Comparison of ENCODE assay signal across 24 cellular contexts in the genomic region with DNA sequence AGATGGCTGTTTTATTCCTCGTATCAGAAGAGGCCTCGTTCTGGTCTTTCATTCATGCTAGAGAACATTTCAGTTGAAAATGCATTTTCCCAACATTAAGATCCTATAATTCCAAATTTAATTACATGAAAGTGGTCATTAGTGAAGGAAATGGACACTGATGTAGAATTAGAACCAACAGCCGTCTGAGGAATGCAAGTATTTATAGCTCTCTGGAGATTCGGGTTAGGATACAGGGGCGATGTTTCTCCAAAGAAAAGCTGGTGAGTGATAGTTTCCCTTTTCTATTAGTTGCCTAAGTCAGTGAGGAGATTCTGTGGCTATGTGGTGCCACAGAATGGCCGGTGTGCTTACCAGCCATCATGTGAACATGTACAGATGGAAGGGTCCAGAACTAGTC. TPM values are rescaled to one million over a fixed set of nuclear protein-coding genes. Genes with fewer than 3 reads are reported as not detected.
DNase-seq lines count a peak whose midpoint lies in the region; ATAC-seq and TF ChIP-seq lines count a peak whose summit lies in the region.
"Had no signal": no experiment of that assay in that cellular context is flagged by ENCODE, and none has a peak within 500 bp of the region (broad histone marks: within the 10 kb centered on the region; RNA-seq: fewer than 3 reads in every experiment).

No MANE protein-coding gene starts in this region.

- H3K9me3 ChIP-seq in muscle layer of duodenum (ENCODE audit: control insufficient read depth in 1 of 2, low read length in 2 of 2) (no peaks in the 10 kb centered on the region), SJCRH30 (replicated peaks) (no peaks in the 10 kb centered on the region)
- H3K9me3 ChIP-seq: thyroid gland had no signal

- peaks cover 3 to 22% of the 10 kb centered on the region in 2 donors for H3K4me1 ChIP-seq in muscle layer of duodenum (ENCODE audit: control insufficient read depth in 1 of 2, insufficient read depth in 2 of 2, low read length in 2 of 2)
- peaks cover 29% of the 10 kb centered on the region for H3K4me1 ChIP-seq in SJCRH30

- peak overlapping the region; percentile 19 for H3K27ac ChIP-seq in muscle layer of duodenum (ENCODE audit: low read length)
- H3K27ac ChIP-seq in SJCRH30, result no peak overlapping the region
- H3K27ac ChIP-seq: 22Rv1, cardiac muscle cell, GM23248, thyroid gland, WERI-Rb-1 had no signal

- H3K4me3 ChIP-seq in muscle layer of duodenum (ENCODE audit: low read depth in 1 of 2, low read length in 2 of 2) (no peak overlapping the region), SJCRH30 (no peak overlapping the region)
- H3K4me3 ChIP-seq: cardiac muscle cell, GM23248, K562, thyroid gland had no signal

- DNase-seq in DMS 273 (lab: John Stamatoyannopoulos, UW; ENCODE audit: unreplicated experiment) (peak; percentile 25), DMS 273 treated with DMSO at 0.1 percent for 48 hours (lab: John Stamatoyannopoulos, UW) (no peak), stromal cell of bone marrow (ENCODE audit: low read depth) (peak; percentile 39), GM10248 (ENCODE audit: extremely low spot score) (no peak), SJCRH30 (no peak)
- DNase-seq: activated CD4-positive, alpha-beta T cell treated with anti-CD3 and anti-CD28 coated beads, Interleukin-2, amount 10 ng/mL, durations not matched to agents 7 days and 5 days; activated CD8-positive, alpha-beta memory T cell treated with anti-CD3 and anti-CD28 coated beads, Interleukin-2, amount 10 ng/mL, durations not matched to agents 7 days and 5 days; activated T-cell treated with anti-CD3 and anti-CD28 coated beads, Interleukin-2, amount 50 U/mL, for 72 hours; CD4-positive, alpha-beta memory T cell; GM23248; kidney glomerular epithelial cell; mammary epithelial cell; MM.1S; NCI-H146; occipital lobe; stimulated activated naive CD4-positive, alpha-beta T cell treated with Interleukin-2 at 50 U/mL for 16 hours; thyroid gland; WERI-Rb-1 had no signal

- peaks cover 0 to 4% of the 10 kb centered on the region in 2 donors for H3K36me3 ChIP-seq in muscle layer of duodenum (ENCODE audit: control insufficient read depth in 1 of 2, insufficient read depth in 2 of 2, low read length in 2 of 2)
- H3K36me3 ChIP-seq in SJCRH30, result no peaks in the 10 kb centered on the region
- H3K36me3 ChIP-seq: cardiac muscle cell, thyroid gland, WERI-Rb-1 had no signal

- no peak for TF ChIP-seq CTCF in GM10248 (IDR thresholded peaks at IDR 0.05; ENCODE audit: control extremely low read depth, extremely low read depth, low read depth, missing control alignments)

- ATAC-seq in SK-N-SH treated with all-trans-retinoic acid at 6 μM for 48 hours, result peak; percentile 21
- ATAC-seq in HG03039 (IDR thresholded peaks at IDR 0.05; ENCODE audit: unreplicated experiment), result no peak
- ATAC-seq: activated CD8-positive, alpha-beta memory T cell treated with anti-CD3 and anti-CD28 coated beads, Interleukin-2, amount 10 ng/mL, durations not matched to agents 7 days and 5 days; activated T-cell treated with anti-CD3 and anti-CD28 coated beads, Interleukin-2, amount 50 U/mL, for 72 hours; K562 had no signal

- CTCF ChIA-PET in GM10248 (lab: Yijun Ruan, JAX), result interaction anchor here (17.5 kb wide), 1 partner anchor 126 kb away, joined by 394 read pairs; no protein-coding TSS in a partner anchor

- POLR2A ChIA-PET in GM10248 (lab: Yijun Ruan, JAX), result no interaction called here

- no peaks in the 10 kb centered on the region for H3K27me3 ChIP-seq in muscle layer of duodenum (ENCODE audit: low read depth, low read length)
- H3K27me3 ChIP-seq in SJCRH30, result no peaks in the 10 kb centered on the region
- H3K27me3 ChIP-seq: cardiac muscle cell, thyroid gland had no signal

TF ChIP-seq in SK-N-SH treated with all-trans-retinoic acid at 6 μM for 48 hours, 23 proteins besides CTCF, POLR2A, EP300 and RAD21 (continues in another document):
- TF ChIP-seq, protein P1, sequence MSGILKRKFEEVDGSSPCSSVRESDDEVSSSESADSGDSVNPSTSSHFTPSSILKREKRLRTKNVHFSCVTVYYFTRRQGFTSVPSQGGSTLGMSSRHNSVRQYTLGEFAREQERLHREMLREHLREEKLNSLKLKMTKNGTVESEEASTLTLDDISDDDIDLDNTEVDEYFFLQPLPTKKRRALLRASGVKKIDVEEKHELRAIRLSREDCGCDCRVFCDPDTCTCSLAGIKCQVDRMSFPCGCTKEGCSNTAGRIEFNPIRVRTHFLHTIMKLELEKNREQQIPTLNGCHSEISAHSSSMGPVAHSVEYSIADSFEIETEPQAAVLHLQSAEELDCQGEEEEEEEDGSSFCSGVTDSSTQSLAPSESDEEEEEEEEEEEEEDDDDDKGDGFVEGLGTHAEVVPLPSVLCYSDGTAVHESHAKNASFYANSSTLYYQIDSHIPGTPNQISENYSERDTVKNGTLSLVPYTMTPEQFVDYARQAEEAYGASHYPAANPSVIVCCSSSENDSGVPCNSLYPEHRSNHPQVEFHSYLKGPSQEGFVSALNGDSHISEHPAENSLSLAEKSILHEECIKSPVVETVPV (CRISPR knock-in tag; IDR thresholded peaks at IDR 0.05), result peak; percentile 87; the same call in 1 of the 2 replicates
- TF ChIP-seq GLIS3 (CRISPR knock-in tag; IDR thresholded peaks at IDR 0.05) (peak; percentile 47; the same call in 1 of the 2 replicates), CSDC2 (CRISPR knock-in tag; IDR thresholded peaks at IDR 0.05) (no peak), SNAI2 (CRISPR knock-in tag; IDR thresholded peaks at IDR 0.05) (peak; percentile 79; the same call in 1 of the 2 replicates), POU6F1 (CRISPR knock-in tag; IDR thresholded peaks at IDR 0.05; ENCODE audit: borderline replicate concordance, low read depth) (no peak), ZFP30 (CRISPR knock-in tag; IDR thresholded peaks at IDR 0.05) (no peak), RARB (CRISPR knock-in tag; IDR thresholded peaks at IDR 0.05) (no peak), ZNF70 (CRISPR knock-in tag; IDR thresholded peaks at IDR 0.05) (no peak), ZNF565 (CRISPR knock-in tag; conservative IDR thresholded peaks at IDR 0.05; ENCODE audit: low read depth) (peak; percentile 39; the same call in 1 of the 2 replicates), TSHZ2 (CRISPR knock-in tag; IDR thresholded peaks at IDR 0.05) (peak; percentile 80), ZC3H10 (CRISPR knock-in tag; IDR thresholded peaks at IDR 0.05) (peak; percentile 48; the same call in 1 of the 2 replicates), ESRRG (CRISPR knock-in tag; IDR thresholded peaks at IDR 0.05) (peak; percentile 86; the same call in 1 of the 2 replicates), ZNF8 (CRISPR knock-in tag; IDR thresholded peaks at IDR 0.05) (peak; percentile 35; the same call in 1 of the 2 replicates), CREB5 (CRISPR knock-in tag; IDR thresholded peaks at IDR 0.05; ENCODE audit: low read depth) (no peak; the same call in none of the 2 replicates)

RNA-seq across cellular contexts. Expression of gene SCHIP1, which starts 39.9 kb away (rescaled TPM):
- total RNA-seq in SJCRH30 (2014; rRNA removed; shearing (Covaris generic)), result 1.5 and 2.2 TPM in 2 replicates
- total RNA-seq: activated T-cell treated with anti-CD3 and anti-CD28 coated beads, Interleukin-2, amount 50 U/mL, for 72 hours; CD4-positive, alpha-beta memory T cell; K562 had no signal

Comparison
In these comparisons a context has a peak if more than half of its experiments do, and no peak if none do; other contexts are left out.
1. DNase-seq: peak in DMS 273 (single experiment) and stromal cell of bone marrow (single experiment); none in DMS 273 treated with DMSO at 0.1 percent for 48 hours (single experiment), GM10248 (single experiment) and SJCRH30 (0 of 2).